ENCODE assay signal across 10 cellular contexts in genomic region chr14:29536886-29537511, GRCh38.
DNase-seq lines count a peak whose midpoint lies in the region; ATAC-seq, FAIRE-seq and TF ChIP-seq lines count a peak whose summit lies in the region.
"Had no signal": no experiment of that assay in that cellular context is flagged by ENCODE, and none has a peak within 500 bp of the region (broad histone marks: within the 10 kb centered on the region; RNA-seq: fewer than 3 reads in every experiment).

No MANE protein-coding gene starts in this region.

- intact Hi-C loops in esophagus squamous epithelium (cut with DNase I) = loop anchor here (10.0 kb wide), 1 partner anchor 782 kb away; no protein-coding TSS in a partner anchor
- intact Hi-C loops in posterior vena cava (cut with DNase I) = loop anchor here (5.0 to 10.0 kb wide), 2 partner anchors 782 to 1220 kb away; no protein-coding TSS in a partner anchor

- H3K27me3 Mint-ChIP-seq in H9 (ENCODE audit: low read depth) = peaks cover 9% of the 10 kb centered on the region

- H4K20me1 ChIP-seq in H9 (ENCODE audit: control insufficient read depth, insufficient read depth, insufficient read length) = no peaks in the 10 kb centered on the region

- no peak overlapping the region for H2BK12ac ChIP-seq in H9 (ENCODE audit: insufficient read length, low read depth, low read length)

- H3K27me3 ChIP-seq in AG04450 (ENCODE audit: control insufficient read depth, insufficient read depth, low read length) (no peaks in the 10 kb centered on the region), H9 (ENCODE audit: insufficient read depth, low read length) (no peaks in the 10 kb centered on the region), esophagus squamous epithelium (no peaks in the 10 kb centered on the region)

- no peak overlapping the region for H3K56ac ChIP-seq in H9 (ENCODE audit: insufficient read length, low read depth, low read length)

- H3K23me2 ChIP-seq in H9 (ENCODE audit: insufficient read length, low read depth, low read length, poor library complexity, severe bottlenecking) = no peaks in the 10 kb centered on the region

- no peak overlapping the region for H4K5ac ChIP-seq in H9 (ENCODE audit: insufficient read length, low read depth, low read length)

- H3K4me3 ChIP-seq in AG04450 (ENCODE audit: low read depth, low read length) (no peak overlapping the region), esophagus squamous epithelium (no peak overlapping the region)
- H3K4me3 ChIP-seq: lung had no signal

- H3K36me3 Mint-ChIP-seq in H9 (ENCODE audit: insufficient read depth in 1 of 3, low read depth in 3 of 3) = no peaks in the 10 kb centered on the region

- peak; percentile 35 for FAIRE-seq in RCC 7860 (lab: Jason Lieb, UNC)

- TF ChIP-seq POLR2A in esophagus squamous epithelium (IDR thresholded peaks at IDR 0.05) = no peak

- H3K4me3 Mint-ChIP-seq in H9 = no peak overlapping the region

- no peak overlapping the region for H2BK5ac ChIP-seq in H9 (ENCODE audit: insufficient read length, low read length)

- TF ChIP-seq CTCF in AG04450 (IDR thresholded peaks at IDR 0.05; ENCODE audit: low read depth, low read length) (peak; percentile 59), H9 (conservative IDR thresholded peaks at IDR 0.05) (peak; percentile 53), esophagus squamous epithelium (IDR thresholded peaks at IDR 0.05) (peak in 2 of 6 experiments; percentile 35 to 36)

- no peaks in the 10 kb centered on the region for H3K79me1 ChIP-seq in H9 (ENCODE audit: insufficient read depth, low read depth, low read length, poor library complexity, severe bottlenecking)

- no peak overlapping the region for H2AK5ac ChIP-seq in H9 (ENCODE audit: insufficient read length, low read length)

- no peak overlapping the region for H3K23ac ChIP-seq in H9 (ENCODE audit: insufficient read length, low read depth, low read length)

- H3K27ac ChIP-seq in AG04450 (ENCODE audit: low read depth, low read length) (no peak overlapping the region), H9 (ENCODE audit: insufficient read length, low read depth, low read length) (no peak overlapping the region), esophagus squamous epithelium (no peak overlapping the region)

- H3K36me3 ChIP-seq in esophagus squamous epithelium = no peaks in the 10 kb centered on the region

- H2AFZ ChIP-seq in H9 (ENCODE audit: low read length) = no peak overlapping the region

- H3K9me3 ChIP-seq in AG04450 (ENCODE audit: control insufficient read depth, insufficient read depth, low read length) (no peaks in the 10 kb centered on the region), H9 (ENCODE audit: control insufficient read depth, low read depth, low read length) (no peaks in the 10 kb centered on the region), esophagus squamous epithelium (no peaks in the 10 kb centered on the region)

- POLR2A ChIA-PET in AG04450 (lab: Yijun Ruan, JAX) = interaction anchor here (0.9 kb wide), 1 partner anchor 778 kb away, joined by 3 read pairs; no protein-coding TSS in a partner anchor

- H3K4me1 Mint-ChIP-seq in H9 = peaks cover 0 to 6% of the 10 kb centered on the region in 2 experiments; a peak in 1 of 4 replicates

- H3K4me1 ChIP-seq in H9 (ENCODE audit: insufficient read depth, low read length) = no peaks in the 10 kb centered on the region
- no peaks in the 10 kb centered on the region for H3K4me1 ChIP-seq in esophagus squamous epithelium

- no peaks in the 10 kb centered on the region; a peak in 2 of 5 replicates for H3K9me3 Mint-ChIP-seq in H9

- H4K91ac ChIP-seq in H9 (ENCODE audit: insufficient read length, low read depth, low read length) = no peak overlapping the region

- no peak overlapping the region for H3K4me2 ChIP-seq in H9 (ENCODE audit: insufficient read depth, insufficient read length, low read length)

- H2BK20ac ChIP-seq in H9 (ENCODE audit: low read depth, low read length, poor library complexity, severe bottlenecking) = no peak overlapping the region

- no peak overlapping the region for H4K8ac ChIP-seq in H9 (replicated peaks; ENCODE audit: insufficient read length, low read depth, low read length)

- ATAC-seq in GM19397 (IDR thresholded peaks at IDR 0.05; ENCODE audit: unreplicated experiment) = no peak
- ATAC-seq: stimulated activated naive CD8-positive, alpha-beta T cell treated with anti-CD3 and anti-CD28 coated beads, Interleukin-15, Interleukin-2, amounts not matched to agents 100 U/mL and 50 U/mL, for 24 hours had no signal

- no peak overlapping the region for H3K27ac Mint-ChIP-seq in H9

- H3K14ac ChIP-seq in H9 (ENCODE audit: insufficient read depth, low read length) = no peak overlapping the region

- no peak overlapping the region for H3K9ac ChIP-seq in H9 (ENCODE audit: extremely low read depth, insufficient read length, low read length)

- no peaks in the 10 kb centered on the region for H3K79me2 ChIP-seq in H9 (ENCODE audit: insufficient read depth, low read length)

- CTCF ChIA-PET in AG04450 (lab: Charles Lee) = interaction anchor here (0.6 to 6.9 kb wide), 8 partner anchors 9 to 867 kb away, joined by 3 to 101 read pairs (median 3); no protein-coding TSS in a partner anchor

- H2BK15ac ChIP-seq in H9 (ENCODE audit: low read depth, low read length) = no peak overlapping the region

- H2BK120ac ChIP-seq in H9 (ENCODE audit: low read depth, low read length, poor library complexity, severe bottlenecking) = no peak overlapping the region

- no peak overlapping the region for H3T11ph ChIP-seq in H9 (ENCODE audit: low read length)

- no peak overlapping the region for H3K18ac ChIP-seq in H9 (ENCODE audit: insufficient read length, low read depth, low read length)

- DNase-seq in AG04450 (ENCODE audit: low read depth, low spot score) (no peak), H9 (no peak), RCC 7860 (ENCODE audit: low spot score) (no peak), glomerular endothelial cell (ENCODE audit: extremely low read depth, low read depth, low spot score) (peak; percentile 27), activated T-cell treated with anti-CD3 and anti-CD28 coated beads for 4 hours (no peak), esophagus squamous epithelium (lab: John Stamatoyannopoulos, UW) (no peak), posterior vena cava (ENCODE audit: low spot score) (no peak)
- DNase-seq: stimulated activated naive CD8-positive, alpha-beta T cell treated with anti-CD3 and anti-CD28 coated beads, Interleukin-15, Interleukin-2, amounts not matched to agents 100 U/mL and 50 U/mL, for 24 hours had no signal

- H3K4ac ChIP-seq in H9 (ENCODE audit: low read depth, low read length) = no peak overlapping the region
